ENCODE assay signal across 9 cellular contexts in the genomic region with DNA sequence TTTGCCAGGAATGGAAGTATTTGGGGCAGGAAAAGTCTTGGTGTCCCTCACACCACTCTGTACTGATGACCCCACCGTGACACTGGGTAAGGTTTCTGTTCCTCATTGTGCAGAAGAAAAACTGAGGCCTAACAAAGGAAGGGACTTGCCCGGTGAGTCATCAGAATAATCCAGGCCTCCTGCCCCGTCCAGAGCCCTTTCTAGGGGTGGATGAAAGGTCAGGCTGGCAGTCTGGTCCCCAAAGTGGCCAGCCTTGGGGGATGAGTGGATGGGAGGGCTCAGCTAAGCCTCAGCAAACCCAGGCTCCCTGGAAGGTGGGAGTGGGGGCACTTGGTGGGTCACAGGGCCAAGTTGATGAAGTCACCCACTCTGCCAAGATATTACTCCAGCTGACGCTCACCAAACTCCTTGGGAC. TPM values are rescaled to one million over a fixed set of nuclear protein-coding genes. Genes with fewer than 3 reads are reported as not detected.
DNase-seq lines count a peak whose midpoint lies in the region; ATAC-seq, FAIRE-seq and TF ChIP-seq lines count a peak whose summit lies in the region.
"Had no signal": no experiment of that assay in that cellular context is flagged by ENCODE, and none has a peak within 500 bp of the region (broad histone marks: within the 10 kb centered on the region; RNA-seq: fewer than 3 reads in every experiment).

No MANE protein-coding gene starts in this region.

- H3K4me3 ChIP-seq in K562 (no peak overlapping the region), neuronal stem cell (ENCODE audit: low read length in 2 of 2) (no peak overlapping the region)
- H3K4me3 ChIP-seq: cardiac muscle cell had no signal

- H3K23ac ChIP-seq in neuronal stem cell (ENCODE audit: low read depth, low read length, poor library complexity), result no peak overlapping the region

- no peak for TF ChIP-seq EP300 in K562 (IDR thresholded peaks at IDR 0.05; ENCODE audit: low read length)

- intact Hi-C loops in K562 (cut with micrococcal nuclease), result no loop called here

- TF ChIP-seq RAD21 in K562 (CRISPR knock-in tag; conservative IDR thresholded peaks at IDR 0.05 in 1 of 2, IDR thresholded peaks at IDR 0.05 in 1 of 2), result no peak

- H3K4me2 ChIP-seq in K562 (ENCODE audit: insufficient read depth, low read length) (no peak overlapping the region), neuronal stem cell (ENCODE audit: insufficient read depth, low read length, poor library complexity, severe bottlenecking) (no peak overlapping the region)

- no peak for TF ChIP-seq POLR2A in K562 (conservative IDR thresholded peaks at IDR 0.05)

- no peaks in the 10 kb centered on the region for H3K27me3 ChIP-seq in K562 (ENCODE audit: control insufficient read depth in 2 of 2, insufficient read depth in 2 of 2, low read length in 2 of 2)
- H3K27me3 ChIP-seq in neuronal stem cell (ENCODE audit: control insufficient read depth in 3 of 3, insufficient read depth in 3 of 3, low read depth in 1 of 3, low read length in 3 of 3), result no peaks in the 10 kb centered on the region

- H3K9me3 ChIP-seq in K562 (replicated peaks; ENCODE audit: control insufficient read depth, insufficient read depth, low read depth, low read length), result no peaks in the 10 kb centered on the region
- no peaks in the 10 kb centered on the region for H3K9me3 ChIP-seq in neuronal stem cell (replicated peaks in 1 of 2; ENCODE audit: control insufficient read depth in 2 of 2, insufficient read depth in 1 of 2, low read depth in 1 of 2, low read length in 2 of 2)

- peak overlapping the region; percentile 82 for H2BK15ac ChIP-seq in neuronal stem cell (ENCODE audit: low read length)

- in situ Hi-C loops in K562 (cut with MboI), result no loop called here

- H3K9ac ChIP-seq in K562 (ENCODE audit: insufficient read depth in 1 of 2, low read depth in 2 of 2, low read length in 2 of 2) (peak overlapping the region in 1 of 2 experiments; percentile 24; a peak in 1 of 4 replicates), neuronal stem cell (ENCODE audit: low read depth, low read length, poor library complexity) (no peak overlapping the region)

- no peak overlapping the region for H2BK12ac ChIP-seq in neuronal stem cell (ENCODE audit: low read length)

- no peaks in the 10 kb centered on the region for H4K20me1 ChIP-seq in K562 (replicated peaks; ENCODE audit: control insufficient read depth, insufficient read depth, low read length)

- POLR2A ChIA-PET in K562 (lab: Yijun Ruan, JAX), result no interaction called here

- ATAC-seq in GM19467 (IDR thresholded peaks at IDR 0.05; ENCODE audit: unreplicated experiment) (peak; percentile 76), HG03457 (IDR thresholded peaks at IDR 0.05; ENCODE audit: unreplicated experiment) (peak; percentile 81), K562 (no peak)

- H4K8ac ChIP-seq in neuronal stem cell (ENCODE audit: low read depth, low read length), result no peak overlapping the region

- peak overlapping the region; percentile 90 for H2AK5ac ChIP-seq in neuronal stem cell (ENCODE audit: low read depth, low read length)

- H3K79me1 ChIP-seq in neuronal stem cell (ENCODE audit: low read depth, low read length), result no peaks in the 10 kb centered on the region

- no peak overlapping the region for H4K91ac ChIP-seq in neuronal stem cell (ENCODE audit: low read depth, low read length, poor library complexity)

- no peak overlapping the region for H3K4ac ChIP-seq in neuronal stem cell (ENCODE audit: low read length)

- peak overlapping the region; percentile 77 for H2BK120ac ChIP-seq in neuronal stem cell (ENCODE audit: low read depth, low read length)

- H3K79me2 ChIP-seq in K562 (ENCODE audit: control insufficient read depth, insufficient read depth, low read length), result no peaks in the 10 kb centered on the region

- H2AFZ ChIP-seq in K562 (ENCODE audit: low read depth, low read length), result no peak overlapping the region
- peak overlapping the region; percentile 3 for H2AFZ ChIP-seq in neuronal stem cell (ENCODE audit: low read length)

- no peak overlapping the region for H3K14ac ChIP-seq in neuronal stem cell (ENCODE audit: low read length)

- 26% methylated on average over 4 of the region's 4 CpGs for WGBS in K562 (ENCODE audit: insufficient coverage, low coverage, missing lambda C conversion rate)
- WGBS in neuronal stem cell (ENCODE audit: extremely low coverage in 2 of 2, insufficient read length in 2 of 2, insufficient replicate concordance in 1 of 2), 2 donors, result no CpG with 5 or more reads among the region's 4 CpGs

- no peaks in the 10 kb centered on the region for H3K9me1 ChIP-seq in K562 (ENCODE audit: control insufficient read depth, insufficient read depth, low read length)

- TF ChIP-seq CTCF in K562 (IDR thresholded peaks at IDR 0.05 in 2 of 3, conservative IDR thresholded peaks at IDR 0.05 in 1 of 3; ENCODE audit: insufficient read depth in 2 of 3, low read depth in 1 of 3, low read length in 3 of 3), result no peak

- peak overlapping the region; percentile 76 for H2BK5ac ChIP-seq in neuronal stem cell (ENCODE audit: low read length)

- no TSS peak for BruUV-seq in K562 (replicated peaks; lab: Mats Ljungman, UMichigan)

- DNase-seq in Daoy (ENCODE audit: low read depth) (peak; percentile 29), K562 (ENCODE audit: extremely low read depth in 1 of 4, low spot score in 3 of 4) (peak in 1 of 4 experiments; percentile 24), neuronal stem cell (ENCODE audit: low spot score) (no peak), NCI-H1417 (lab: John Stamatoyannopoulos, UW) (no peak)
- DNase-seq in stimulated activated CD4-positive, alpha-beta T cell treated with anti-CD3 and anti-CD28 coated beads, Interleukin-2, amount 100 ng/mL, for 48 hours, result no peak
- DNase-seq in stimulated activated CD4-positive, alpha-beta T cell treated with anti-CD3 and anti-CD28 coated beads, Interleukin-12 subunit alpha, Interleukin-12 subunit beta, amount 100 ng/mL, for 4 hours, result no peak

- peak overlapping the region; percentile 85 for H3K18ac ChIP-seq in neuronal stem cell (ENCODE audit: low read length)

- FAIRE-seq in K562 (lab: Jason Lieb, UNC), result no peak

- H3K27ac ChIP-seq in K562 (ENCODE audit: extremely low read depth, low read depth, low read length) (no peak overlapping the region), neuronal stem cell (replicated peaks; ENCODE audit: low read length) (peak overlapping the region; percentile 41)
- H3K27ac ChIP-seq: cardiac muscle cell had no signal

- H3K4me1 ChIP-seq in K562 (replicated peaks in 1 of 2; ENCODE audit: control insufficient read depth in 2 of 2, insufficient read depth in 2 of 2, low read length in 2 of 2) (peaks cover 0 to 15% of the 10 kb centered on the region in 2 experiments; a peak in 3 of 5 replicates), neuronal stem cell (ENCODE audit: control insufficient read depth in 2 of 2, insufficient read depth in 1 of 2, low read depth in 1 of 2, low read length in 2 of 2) (peaks cover 44 to 50% of the 10 kb centered on the region in 2 donors)

- CTCF ChIA-PET in K562 (lab: Yijun Ruan, JAX; ENCODE audit: low intra/inter-chr PET ratio), result no interaction called here

- no peaks in the 10 kb centered on the region for H3K36me3 ChIP-seq in K562 (ENCODE audit: control insufficient read depth, insufficient read depth, low read length)
- no peaks in the 10 kb centered on the region for H3K36me3 ChIP-seq in neuronal stem cell (replicated peaks in 1 of 2; ENCODE audit: control insufficient read depth in 2 of 2, insufficient read depth in 2 of 2, low read length in 2 of 2)
- H3K36me3 ChIP-seq: cardiac muscle cell had no signal

RNA-seq across cellular contexts. Expression of gene DNAH1, which starts 2.3 kb away (rescaled TPM):
- total RNA-seq in Daoy (2014; rRNA removed; shearing (Covaris generic)), result 0.74 and 1.8 TPM in 2 replicates
- total RNA-seq in K562 (2011; cell fraction: chromatin; rRNA removed; ENCODE audit: low replicate concordance), result 10.1 and 27.0 TPM in 2 replicates
- 5.8 and 8.3 TPM in 2 replicates for total RNA-seq in K562 (2011; cell fraction: nucleolus; rRNA removed)
- total RNA-seq in K562 (2011; cell fraction: nucleoplasm; rRNA removed), result 4.7 and 7.0 TPM in 2 replicates
- 0.41 and 0.57 TPM in 2 replicates for total RNA-seq in K562 (2014; rRNA removed)
- 0.18 and 0.22 TPM in 2 replicates for total RNA-seq in K562 (2014; rRNA removed; fragmentation: Illumina TruSeq; extraction: Trizol)
- 0.51 and 0.57 TPM in 2 replicates for total RNA-seq in K562 (2015; rRNA removed; fragmentation: Illumina TruSeq; extraction: Trizol)
- total RNA-seq in K562 (2021), result 0.84 and 1.2 TPM in 2 replicates
- polyA plus RNA-seq in K562 (2011; rRNA removed), result 0.57 and 0.97 TPM in 2 replicates
- 0.21 and 0.55 TPM in 2 replicates for polyA plus RNA-seq in K562 (2011; cell fraction: cytosol; rRNA removed)
- 5.4 and 8.1 TPM in 2 replicates for polyA plus RNA-seq in K562 (2011; cell fraction: nucleus; rRNA removed)
- polyA plus RNA-seq in K562 (2012), result 0.47 and 4.0 TPM in 2 replicates
- 0.42 and 0.68 TPM in 2 replicates for polyA plus RNA-seq in K562 (2014; fragmentation: Illumina TruSeq; extraction: Trizol)
- under 1 TPM; 0.04 TPM for polyA plus RNA-seq in K562 (2014; fragmentation: Nextera tagmentation; extraction: Ambion mirVana)
- 0.40 and 0.50 TPM in 2 replicates for polyA plus RNA-seq in K562 (2014; rRNA removed)
- 0.98 and 1.8 TPM in 2 replicates for polyA minus RNA-seq in K562 (2011; rRNA and poly(A)+ RNA removed)
- 0.46 and 0.48 TPM in 2 replicates for polyA minus RNA-seq in K562 (2011; cell fraction: cytosol; rRNA and poly(A)+ RNA removed)
- 2.2 and 5.3 TPM in 2 replicates for polyA minus RNA-seq in K562 (2011; cell fraction: nucleus; rRNA and poly(A)+ RNA removed)
- polyA plus RNA-seq in neuronal stem cell (2013, experiment 1 of 2), result 1.3 TPM
- polyA plus RNA-seq in neuronal stem cell (2013, experiment 2 of 2), result 1.3 TPM

RNA-seq across cellular contexts. Expression of gene GLYCTK, which starts 26.2 kb away (rescaled TPM):
- 5.3 and 5.7 TPM in 2 replicates for total RNA-seq in Daoy (2014; rRNA removed; shearing (Covaris generic))
- total RNA-seq in K562 (2011; cell fraction: chromatin; rRNA removed; ENCODE audit: low replicate concordance), result 13.8 and 48.9 TPM in 2 replicates
- 30.0 and 32.7 TPM in 2 replicates for total RNA-seq in K562 (2011; cell fraction: nucleolus; rRNA removed)
- 23.2 and 27.7 TPM in 2 replicates for total RNA-seq in K562 (2011; cell fraction: nucleoplasm; rRNA removed)
- total RNA-seq in K562 (2014; rRNA removed) (5.8 and 6.4 TPM in 2 replicates), K562 (2014; rRNA removed; fragmentation: Illumina TruSeq; extraction: Trizol) (1.3 and 1.9 TPM in 2 replicates), K562 (2015; rRNA removed; fragmentation: Illumina TruSeq; extraction: Trizol) (3.4 and 4.1 TPM in 2 replicates), K562 (2021) (7.3 and 8.3 TPM in 2 replicates)
- polyA plus RNA-seq in K562 (2011; rRNA removed) (6.0 and 7.1 TPM in 2 replicates), K562 (2014; fragmentation: Illumina TruSeq; extraction: Trizol) (3.0 and 4.5 TPM in 2 replicates), K562 (2014; fragmentation: Nextera tagmentation; extraction: Ambion mirVana) (under 1 TPM; 0.18 to 0.55 TPM), K562 (2014; rRNA removed) (9.1 and 9.9 TPM in 2 replicates)
- 6.9 and 12.4 TPM in 2 replicates for polyA plus RNA-seq in K562 (2011; cell fraction: cytosol; rRNA removed)
- polyA plus RNA-seq in K562 (2011; cell fraction: nucleus; rRNA removed), result 35.6 and 67.1 TPM in 2 replicates
- polyA plus RNA-seq in K562 (2012), result 5.1 and 6.4 TPM in 2 replicates
- polyA minus RNA-seq in K562 (2011; rRNA and poly(A)+ RNA removed), result 2.5 and 3.2 TPM in 2 replicates
- polyA minus RNA-seq in K562 (2011; cell fraction: cytosol; rRNA and poly(A)+ RNA removed), result 2.7 and 3.9 TPM in 2 replicates
- polyA minus RNA-seq in K562 (2011; cell fraction: nucleus; rRNA and poly(A)+ RNA removed), result 10.9 and 12.1 TPM in 2 replicates
- polyA plus RNA-seq in neuronal stem cell (2013, experiment 1 of 2), result 0.85 TPM
- 1.1 TPM for polyA plus RNA-seq in neuronal stem cell (2013, experiment 2 of 2)

RNA-seq across cellular contexts. Expression of gene WDR82, which starts 35.3 kb away (rescaled TPM):
- 27.7 and 31.1 TPM in 2 replicates for total RNA-seq in Daoy (2014; rRNA removed; shearing (Covaris generic))
- 32.1 and 34.4 TPM in 2 replicates for total RNA-seq in K562 (2011; cell fraction: chromatin; rRNA removed; ENCODE audit: low replicate concordance)
- total RNA-seq in K562 (2011; cell fraction: nucleolus; rRNA removed), result 18.3 and 21.8 TPM in 2 replicates
- 32.9 and 48.2 TPM in 2 replicates for total RNA-seq in K562 (2011; cell fraction: nucleoplasm; rRNA removed)
- 22.0 and 29.6 TPM in 2 replicates for total RNA-seq in K562 (2014; rRNA removed)
- total RNA-seq in K562 (2014; rRNA removed; fragmentation: Illumina TruSeq; extraction: Trizol), result 37.1 and 41.0 TPM in 2 replicates
- 36.1 and 39.0 TPM in 2 replicates for total RNA-seq in K562 (2015; rRNA removed; fragmentation: Illumina TruSeq; extraction: Trizol)
- 44.4 and 45.9 TPM in 2 replicates for total RNA-seq in K562 (2021)
- polyA plus RNA-seq in K562 (2011; rRNA removed), result 38.0 and 62.9 TPM in 2 replicates
- polyA plus RNA-seq in K562 (2011; cell fraction: cytosol; rRNA removed), result 25.3 and 36.3 TPM in 2 replicates
- polyA plus RNA-seq in K562 (2011; cell fraction: nucleus; rRNA removed), result 9.0 and 10.3 TPM in 2 replicates
- 26.5 and 47.8 TPM in 2 replicates for polyA plus RNA-seq in K562 (2012)
- 45.3 and 46.2 TPM in 2 replicates for polyA plus RNA-seq in K562 (2014; fragmentation: Illumina TruSeq; extraction: Trizol)
- polyA plus RNA-seq in K562 (2014; fragmentation: Nextera tagmentation; extraction: Ambion mirVana), result 1 to 10 TPM; 6.4 to 8.0 TPM
- polyA plus RNA-seq in K562 (2014; rRNA removed), result 30.6 and 37.7 TPM in 2 replicates
- 59.8 and 79.3 TPM in 2 replicates for polyA minus RNA-seq in K562 (2011; rRNA and poly(A)+ RNA removed)
- polyA minus RNA-seq in K562 (2011; cell fraction: cytosol; rRNA and poly(A)+ RNA removed), result 28.9 and 31.4 TPM in 2 replicates
- polyA minus RNA-seq in K562 (2011; cell fraction: nucleus; rRNA and poly(A)+ RNA removed), result 9.8 and 14.4 TPM in 2 replicates
- polyA plus RNA-seq in neuronal stem cell (2013, experiment 1 of 2), result 37.2 TPM
- 38.6 TPM for polyA plus RNA-seq in neuronal stem cell (2013, experiment 2 of 2)
